13 cellular contexts compared by ENCODE assay signal in genomic region chr6:42448391-42448790, GRCh38. TPM values are rescaled to one million over a fixed set of nuclear protein-coding genes. Genes with fewer than 3 reads are reported as not detected.
DNase-seq lines count a peak whose midpoint lies in the region; ATAC-seq and TF ChIP-seq lines count a peak whose summit lies in the region.
"Had no signal": no experiment of that assay in that cellular context is flagged by ENCODE, and none has a peak within 500 bp of the region (broad histone marks: within the 10 kb centered on the region; RNA-seq: fewer than 3 reads in every experiment).

No MANE protein-coding gene starts in this region.

- TF ChIP-seq CTCF in CD4-positive, alpha-beta T cell (IDR thresholded peaks at IDR 0.05): no peak
- TF ChIP-seq CTCF in foreskin fibroblast (IDR thresholded peaks at IDR 0.05; ENCODE audit: low read depth, low read length): no peak

- H3K4me1 Mint-ChIP-seq in CD4-positive, alpha-beta T cell (ENCODE audit: low read depth): peaks cover 87% of the 10 kb centered on the region
- H3K4me1 Mint-ChIP-seq in activated naive CD8-positive, alpha-beta T cell treated with anti-CD3 and anti-CD28 coated beads for 36 hours: peaks cover 56% of the 10 kb centered on the region
- H3K4me1 Mint-ChIP-seq in naive thymus-derived CD4-positive, alpha-beta T cell: peaks cover 55 to 73% (median 67%) of the 10 kb centered on the region in 7 donors

- H3K27me3 Mint-ChIP-seq in CD4-positive, alpha-beta T cell: no peaks in the 10 kb centered on the region
- H3K27me3 Mint-ChIP-seq in activated naive CD8-positive, alpha-beta T cell treated with anti-CD3 and anti-CD28 coated beads for 36 hours: no peaks in the 10 kb centered on the region
- no peaks in the 10 kb centered on the region for H3K27me3 Mint-ChIP-seq in naive thymus-derived CD4-positive, alpha-beta T cell

- POLR2A ChIA-PET in CD4-positive, alpha-beta T cell (lab: Charles Lee): interaction anchor here (1.0 to 7.6 kb wide), 2 partner anchors 58 to 70 kb away, joined by 3 to 178 read pairs; no protein-coding TSS in a partner anchor
- POLR2A ChIA-PET in naive thymus-derived CD4-positive, alpha-beta T cell (lab: Charles Lee): interaction anchor here (0.9 to 9.1 kb wide), 4 partner anchors 59 to 144 kb away, joined by 3 to 211 read pairs (median 5); no protein-coding TSS in a partner anchor

- DNase-seq in CD4-positive, alpha-beta T cell: no peak
- DNase-seq in KBM-7 (peak; percentile 37), foreskin fibroblast (no peak), HPDE6-E6E7 (ENCODE audit: extremely low spot score) (no peak), amygdala (lab: John Stamatoyannopoulos, UW) (no peak)
- DNase-seq in activated naive CD8-positive, alpha-beta T cell treated with anti-CD3 and anti-CD28 coated beads for 36 hours: no peak
- DNase-seq in naive thymus-derived CD4-positive, alpha-beta T cell: no peak
- DNase-seq: DMS 273 treated with DMSO at 0.1 percent for 48 hours, heart right ventricle, NCI-H526 treated with DMSO at 0.1 percent for 48 hours, upper lobe of left lung had no signal

- peak overlapping the region; percentile 84 for H3K27ac Mint-ChIP-seq in CD4-positive, alpha-beta T cell
- H3K27ac Mint-ChIP-seq in activated naive CD8-positive, alpha-beta T cell treated with anti-CD3 and anti-CD28 coated beads for 36 hours: peak overlapping the region; percentile 21
- H3K27ac Mint-ChIP-seq in naive thymus-derived CD4-positive, alpha-beta T cell: peak overlapping the region in 8 of 9 donors; percentile 42 to 96 (median 92)

- H3K4me1 ChIP-seq in naive thymus-derived CD4-positive, alpha-beta T cell (ENCODE audit: control insufficient read depth in 2 of 2, insufficient read depth in 2 of 2, low read length in 2 of 2): peaks cover 19 to 27% of the 10 kb centered on the region in 2 donors

- no peaks in the 10 kb centered on the region for H3K27me3 ChIP-seq in CD4-positive, alpha-beta T cell (ENCODE audit: control insufficient read depth, insufficient read depth, low read length)
- no peaks in the 10 kb centered on the region for H3K27me3 ChIP-seq in naive thymus-derived CD4-positive, alpha-beta T cell (ENCODE audit: control insufficient read depth in 2 of 2, insufficient read depth in 2 of 2, low read length in 2 of 2)
- H3K27me3 ChIP-seq: heart right ventricle, upper lobe of left lung had no signal

- no peaks in the 10 kb centered on the region for H3K9me3 ChIP-seq in CD4-positive, alpha-beta T cell (ENCODE audit: control insufficient read depth, low read length)
- no peaks in the 10 kb centered on the region for H3K9me3 ChIP-seq in naive thymus-derived CD4-positive, alpha-beta T cell (ENCODE audit: control insufficient read depth in 2 of 3, low read length in 3 of 3)
- H3K9me3 ChIP-seq: heart right ventricle, upper lobe of left lung had no signal

- peaks cover 48% of the 10 kb centered on the region for H3K36me3 Mint-ChIP-seq in CD4-positive, alpha-beta T cell (ENCODE audit: low read depth)
- peaks cover 23% of the 10 kb centered on the region for H3K36me3 Mint-ChIP-seq in activated naive CD8-positive, alpha-beta T cell treated with anti-CD3 and anti-CD28 coated beads for 36 hours
- H3K36me3 Mint-ChIP-seq in naive thymus-derived CD4-positive, alpha-beta T cell: peaks cover 4 to 44% (median 11%) of the 10 kb centered on the region in 5 donors

- H3K9me3 Mint-ChIP-seq in CD4-positive, alpha-beta T cell: no peaks in the 10 kb centered on the region
- H3K9me3 Mint-ChIP-seq in activated naive CD8-positive, alpha-beta T cell treated with anti-CD3 and anti-CD28 coated beads for 36 hours: peaks cover 1% of the 10 kb centered on the region
- no peaks in the 10 kb centered on the region for H3K9me3 Mint-ChIP-seq in naive thymus-derived CD4-positive, alpha-beta T cell

- CTCF ChIA-PET in CD4-positive, alpha-beta T cell (lab: Charles Lee): interaction anchor here (1.4 kb wide), 1 partner anchor 99 kb away, joined by 5 read pairs; no protein-coding TSS in a partner anchor
- CTCF ChIA-PET in naive thymus-derived CD4-positive, alpha-beta T cell (lab: Charles Lee): interaction anchor here (0.7 to 1.5 kb wide), 2 partner anchors 10 kb away, joined by 3 to 4 read pairs; no protein-coding TSS in a partner anchor

- H3K4me3 ChIP-seq in naive thymus-derived CD4-positive, alpha-beta T cell (ENCODE audit: low read length): no peak overlapping the region
- H3K4me3 ChIP-seq in foreskin fibroblast (ENCODE audit: low read depth in 1 of 2, low read length in 2 of 2): peak overlapping the region in 1 of 2 donors; percentile 95

- no peak overlapping the region for H3K27ac ChIP-seq in CD4-positive, alpha-beta T cell (ENCODE audit: low read depth, low read length)
- peak overlapping the region; percentile 32 for H3K27ac ChIP-seq in naive thymus-derived CD4-positive, alpha-beta T cell (ENCODE audit: low read depth, low read length)

- H3K4me3 Mint-ChIP-seq in CD4-positive, alpha-beta T cell: peak overlapping the region; percentile 100
- H3K4me3 Mint-ChIP-seq in activated naive CD8-positive, alpha-beta T cell treated with anti-CD3 and anti-CD28 coated beads for 36 hours: peak overlapping the region; percentile 2
- H3K4me3 Mint-ChIP-seq in naive thymus-derived CD4-positive, alpha-beta T cell: peak overlapping the region; percentile 61 to 100 (median 97)

- in situ Hi-C loops in KBM-7 (cut with MboI; ENCODE audit: low pct_unique_long_range_greater_than_20kb, low sequenced_read_pairs): no loop called here

- peaks cover 0 to 9% (median 0%) of the 10 kb centered on the region in 3 experiments for H3K36me3 ChIP-seq in naive thymus-derived CD4-positive, alpha-beta T cell (ENCODE audit: control insufficient read depth in 2 of 3, insufficient read depth in 3 of 3, low read length in 3 of 3)
- H3K36me3 ChIP-seq: heart right ventricle, upper lobe of left lung had no signal

- ATAC-seq in CD4-positive, alpha-beta T cell (ENCODE audit: poor library complexity): no peak
- ATAC-seq in naive thymus-derived CD4-positive, alpha-beta T cell: no peak
- ATAC-seq in GM21381 (IDR thresholded peaks at IDR 0.05; ENCODE audit: unreplicated experiment): no peak
- ATAC-seq: heart right ventricle had no signal

- intact Hi-C loops in CD4-positive, alpha-beta T cell (cut with DNase I, micrococcal nuclease): no loop called here
- intact Hi-C loops in naive thymus-derived CD4-positive, alpha-beta T cell (cut with micrococcal nuclease): no loop called here

RNA-seq across cellular contexts. Expression of gene TRERF1, which starts 3.3 kb away (rescaled TPM):
- total RNA-seq in CD4-positive, alpha-beta T cell: 10 to 100 TPM; 31.0 to 31.7 TPM
- total RNA-seq in activated naive CD8-positive, alpha-beta T cell treated with anti-CD3 and anti-CD28 coated beads for 36 hours: 1 to 10 TPM; 6.5 to 6.9 TPM
- total RNA-seq in naive thymus-derived CD4-positive, alpha-beta T cell: 10 to 100 TPM; 20.7 to 32.4 (median 27.1) TPM
- 1 to 10 TPM; 4.8 to 7.5 TPM for polyA plus RNA-seq in naive thymus-derived CD4-positive, alpha-beta T cell
- total RNA-seq: lung microvascular endothelial cell had no signal

Comparison
In these comparisons a context has a peak if more than half of its experiments do, and no peak if none do; other contexts are left out.
1. H3K27ac Mint-ChIP-seq: peak in every context shown above with its lines; median percentile 92 in naive thymus-derived CD4-positive, alpha-beta T cell; 84 in CD4-positive, alpha-beta T cell; 21 in activated naive CD8-positive, alpha-beta T cell treated with anti-CD3 and anti-CD28 coated beads for 36 hours.
2. H3K4me3 Mint-ChIP-seq: peak in every context shown above with its lines; median percentile 100 in CD4-positive, alpha-beta T cell; 97 in naive thymus-derived CD4-positive, alpha-beta T cell; 2 in activated naive CD8-positive, alpha-beta T cell treated with anti-CD3 and anti-CD28 coated beads for 36 hours.